29 cellular contexts compared by ENCODE assay signal in the genomic region with DNA sequence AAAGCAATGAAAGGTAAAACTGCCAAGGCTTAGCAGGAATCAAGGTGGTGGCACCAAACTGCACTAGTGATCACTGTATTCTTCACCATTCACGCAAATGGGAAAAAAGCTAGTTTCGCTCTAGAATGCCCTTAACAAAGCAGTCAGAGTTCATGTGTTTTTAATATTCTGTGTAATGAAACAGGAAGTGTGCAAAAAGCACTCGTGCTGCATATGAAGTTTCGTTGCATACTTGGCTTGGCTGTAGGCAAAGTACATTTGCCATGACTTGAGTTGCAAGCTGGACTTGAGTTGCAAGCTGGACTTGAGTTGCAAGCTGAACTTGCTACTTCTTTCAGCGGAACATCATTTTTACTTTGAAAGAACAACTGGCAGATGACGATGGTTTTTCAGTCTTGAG. TPM values are rescaled to one million over a fixed set of nuclear protein-coding genes. Genes with fewer than 3 reads are reported as not detected.
DNase-seq lines count a peak whose midpoint lies in the region; ATAC-seq, FAIRE-seq and TF ChIP-seq lines count a peak whose summit lies in the region.
"Had no signal": no experiment of that assay in that cellular context is flagged by ENCODE, and none has a peak within 500 bp of the region (broad histone marks: within the 10 kb centered on the region; RNA-seq: fewer than 3 reads in every experiment).

No MANE protein-coding gene starts in this region.

- peaks cover 7% of the 10 kb centered on the region for H3K27me3 Mint-ChIP-seq in stimulated activated naive CD8-positive, alpha-beta T cell treated with anti-CD3 and anti-CD28 coated beads, Interleukin-15, amount 100 ng/mL, for 72 hours
- no peaks in the 10 kb centered on the region for H3K27me3 Mint-ChIP-seq in Caco-2 (ENCODE audit: insufficient read depth, unreplicated experiment)
- H3K27me3 Mint-ChIP-seq: activated naive CD8-positive, alpha-beta T cell treated with anti-CD3 and anti-CD28 coated beads, Interleukin-2, amount 10 ng/mL, durations not matched to agents 7 days and 5 days; progenitor cell of endocrine pancreas had no signal

- no peak for TF ChIP-seq POLR2A in endothelial cell of umbilical vein (IDR thresholded peaks at IDR 0.05; ENCODE audit: low read depth, low read length)

- dilution Hi-C loops in endothelial cell of umbilical vein (cut with MboI; ENCODE audit: extremely low pct_ligation_motif_present, low sequenced_read_pairs) = no loop called here

- DNase-seq in DND-41 = no peak
- peak; percentile 71 for DNase-seq in MV-4-11 (lab: John Stamatoyannopoulos, UW)
- no peak for DNase-seq in endothelial cell of umbilical vein (ENCODE audit: low read depth, low spot score)
- DNase-seq in SW 1271 (lab: John Stamatoyannopoulos, UW) = no peak
- no peak for DNase-seq in activated effector memory CD4-positive, alpha-beta T cell treated with Interleukin-2 at 50 U/mL for 16 hours
- DNase-seq in stimulated activated naive CD8-positive, alpha-beta T cell treated with anti-CD3 and anti-CD28 coated beads, Interleukin-15, amount 100 ng/mL, for 72 hours = no peak
- DNase-seq in Caco-2 = no peak
- DNase-seq: activated CD4-positive, alpha-beta T cell treated with anti-CD3 and anti-CD28 coated beads, Interleukin-2, amount 10 ng/mL, durations not matched to agents 24 days and 14 days; activated naive CD8-positive, alpha-beta T cell treated with anti-CD3 and anti-CD28 coated beads, Interleukin-2, amount 10 ng/mL, durations not matched to agents 7 days and 5 days; C1 segment of cervical spinal cord; heart right ventricle; left lung; NCI-H1436 treated with DMSO at 0.1 percent for 48 hours; NCI-H2171; NCI-H526 treated with DMSO at 0.1 percent for 48 hours; OCI-M1; SHP77 treated with DMSO at 0.1 percent for 48 hours; stimulated activated CD4-positive, alpha-beta T cell treated with anti-CD3 and anti-CD28 coated beads, Interleukin-2, amount 100 ng/mL, for 24 hours; stimulated activated naive CD4-positive, alpha-beta T cell; T-helper 1 cell; thyroid gland had no signal

- H4K20me1 ChIP-seq in DND-41 (ENCODE audit: insufficient read depth, low read length) (no peaks in the 10 kb centered on the region), endothelial cell of umbilical vein (replicated peaks; ENCODE audit: control insufficient read depth, extremely low read depth, insufficient read depth, low read length) (no peaks in the 10 kb centered on the region)

- H3K4me2 ChIP-seq in DND-41 (ENCODE audit: insufficient read depth, low read length) (no peak overlapping the region), endothelial cell of umbilical vein (ENCODE audit: insufficient read depth, low read length) (no peak overlapping the region)
- H3K4me2 ChIP-seq: neural progenitor cell had no signal

- intact Hi-C loops in endothelial cell of umbilical vein (cut with micrococcal nuclease) = no loop called here
- intact Hi-C loops in Caco-2 (cut with micrococcal nuclease; ENCODE audit: unreplicated experiment) = no loop called here

- CTCF ChIA-PET in endothelial cell of umbilical vein (lab: Charles Lee) (interaction anchor here (0.7 to 1.5 kb wide), 4 partner anchors 19 to 50 kb away, joined by 3 to 5 read pairs (median 3); no protein-coding TSS in a partner anchor), Caco-2 (lab: Charles Lee) (interaction anchor here (1.2 kb wide), 1 partner anchor 55 kb away, joined by 3 read pairs; no protein-coding TSS in a partner anchor)

- TF ChIP-seq CTCF in DND-41 (IDR thresholded peaks at IDR 0.05; ENCODE audit: borderline replicate concordance, extremely low read depth, low read length, poor library complexity, severe bottlenecking) (no peak), endothelial cell of umbilical vein (IDR thresholded peaks at IDR 0.05; ENCODE audit: extremely low read depth in 1 of 2, insufficient read depth in 1 of 2, low read depth in 1 of 2, low read length in 2 of 2) (no peak), Caco-2 (IDR thresholded peaks at IDR 0.05; ENCODE audit: insufficient read depth in 1 of 2, low read depth in 1 of 2, low read length in 1 of 2, severe bottlenecking in 1 of 2, unreplicated experiment in 1 of 2) (no peak)

- ATAC-seq in DND-41 (ENCODE audit: insufficient read depth, low read depth) (no peak), GM19043 (IDR thresholded peaks at IDR 0.05; ENCODE audit: low read depth, unreplicated experiment) (peak; percentile 61)
- no peak for ATAC-seq in stimulated activated naive CD8-positive, alpha-beta T cell treated with anti-CD3 and anti-CD28 coated beads, Interleukin-15, amount 100 ng/mL, for 72 hours
- ATAC-seq: activated T-helper 17 cell treated with anti-CD3 and anti-CD28 coated beads, Interleukin-2, amount 50 U/mL, for 72 hours; heart right ventricle; left lung; mucosa of descending colon had no signal

- H3K4me1 ChIP-seq in DND-41 (ENCODE audit: insufficient read depth, low read length) = no peaks in the 10 kb centered on the region
- H3K4me1 ChIP-seq in endothelial cell of umbilical vein (ENCODE audit: control insufficient read depth, extremely low read depth, insufficient read depth, low read length) = no peaks in the 10 kb centered on the region
- H3K4me1 ChIP-seq in Caco-2 = 0 out of 2 replicates have a peak, but pooled peaks cover 6% of the 10 kb centered on the region
- H3K4me1 ChIP-seq: heart right ventricle, left lung, neural progenitor cell, thyroid gland had no signal

- H3K36me3 ChIP-seq in DND-41 (ENCODE audit: insufficient read depth, low read length) (no peaks in the 10 kb centered on the region), endothelial cell of umbilical vein (ENCODE audit: control insufficient read depth in 2 of 2, extremely low read depth in 1 of 2, insufficient read depth in 2 of 2, low read length in 2 of 2) (no peaks in the 10 kb centered on the region), Caco-2 (ENCODE audit: control insufficient read depth, insufficient read depth, low read length) (no peaks in the 10 kb centered on the region)
- H3K36me3 ChIP-seq: heart right ventricle, left lung, neural progenitor cell, thyroid gland had no signal

- BruUV-seq in endothelial cell of umbilical vein (replicated peaks; lab: Mats Ljungman, UMichigan) (no TSS peak), Caco-2 (replicated peaks; lab: Mats Ljungman, UMichigan) (no TSS peak)

- H2AFZ ChIP-seq in DND-41 (ENCODE audit: low read depth, low read length) (peak overlapping the region; percentile 5; the same call in 1 of the 2 replicates), endothelial cell of umbilical vein (ENCODE audit: low read depth, low read length) (no peak overlapping the region)
- H2AFZ ChIP-seq: neural progenitor cell had no signal

- POLR2A ChIA-PET in endothelial cell of umbilical vein (lab: Charles Lee) (no interaction called here), Caco-2 (lab: Charles Lee) (no interaction called here)

- H3K9ac ChIP-seq in DND-41 (ENCODE audit: low read depth, low read length) (no peak overlapping the region), endothelial cell of umbilical vein (replicated peaks; ENCODE audit: extremely low read depth, insufficient read depth, low read length) (no peak overlapping the region)
- H3K9ac ChIP-seq: neural progenitor cell had no signal

- peak; percentile 43 for FAIRE-seq in endothelial cell of umbilical vein (lab: Jason Lieb, UNC)
- FAIRE-seq: H54 had no signal

- H3K79me2 ChIP-seq in DND-41 (ENCODE audit: insufficient read depth, low read length) (no peaks in the 10 kb centered on the region), endothelial cell of umbilical vein (ENCODE audit: control insufficient read depth, insufficient read depth, low read length) (no peaks in the 10 kb centered on the region)

- no peaks in the 10 kb centered on the region for H3K9me3 Mint-ChIP-seq in stimulated activated naive CD8-positive, alpha-beta T cell treated with anti-CD3 and anti-CD28 coated beads, Interleukin-15, amount 100 ng/mL, for 72 hours
- no peaks in the 10 kb centered on the region for H3K9me3 Mint-ChIP-seq in Caco-2 (ENCODE audit: unreplicated experiment)
- H3K9me3 Mint-ChIP-seq: activated CD4-positive, alpha-beta T cell treated with anti-CD3 and anti-CD28 coated beads, Interleukin-2, amount 10 ng/mL, durations not matched to agents 24 days and 14 days; activated naive CD8-positive, alpha-beta T cell treated with anti-CD3 and anti-CD28 coated beads, Interleukin-2, amount 10 ng/mL, durations not matched to agents 7 days and 5 days; activated T-helper 17 cell treated with anti-CD3 and anti-CD28 coated beads, Interleukin-2, amount 50 U/mL, for 72 hours; neural progenitor cell had no signal

- H3K36me3 Mint-ChIP-seq in Caco-2 (ENCODE audit: insufficient read depth, unreplicated experiment) = no peaks in the 10 kb centered on the region
- H3K36me3 Mint-ChIP-seq: activated naive CD8-positive, alpha-beta T cell treated with anti-CD3 and anti-CD28 coated beads, Interleukin-2, amount 10 ng/mL, durations not matched to agents 7 days and 5 days; neural progenitor cell had no signal

- H3K27ac ChIP-seq in DND-41 (ENCODE audit: low read length) (no peak overlapping the region), endothelial cell of umbilical vein (ENCODE audit: insufficient read depth, low read depth, low read length) (no peak overlapping the region)
- H3K27ac ChIP-seq: heart right ventricle, left lung, neural progenitor cell, thyroid gland had no signal

- H3K27ac Mint-ChIP-seq in stimulated activated naive CD8-positive, alpha-beta T cell treated with anti-CD3 and anti-CD28 coated beads, Interleukin-15, amount 100 ng/mL, for 72 hours = no peak overlapping the region
- no peak overlapping the region for H3K27ac Mint-ChIP-seq in Caco-2 (ENCODE audit: unreplicated experiment)
- H3K27ac Mint-ChIP-seq: activated CD4-positive, alpha-beta T cell treated with anti-CD3 and anti-CD28 coated beads, Interleukin-2, amount 10 ng/mL, durations not matched to agents 24 days and 14 days; activated naive CD8-positive, alpha-beta T cell treated with anti-CD3 and anti-CD28 coated beads, Interleukin-2, amount 10 ng/mL, durations not matched to agents 7 days and 5 days; activated T-helper 17 cell treated with anti-CD3 and anti-CD28 coated beads, Interleukin-2, amount 50 U/mL, for 72 hours; neural progenitor cell; progenitor cell of endocrine pancreas had no signal

- no peaks in the 10 kb centered on the region for H3K9me1 ChIP-seq in endothelial cell of umbilical vein (replicated peaks; ENCODE audit: control insufficient read depth, extremely low read depth, insufficient read depth, low read length)

- no peak overlapping the region for H3K4me3 Mint-ChIP-seq in stimulated activated naive CD8-positive, alpha-beta T cell treated with anti-CD3 and anti-CD28 coated beads, Interleukin-15, amount 100 ng/mL, for 72 hours
- no peak overlapping the region for H3K4me3 Mint-ChIP-seq in Caco-2 (ENCODE audit: unreplicated experiment)
- H3K4me3 Mint-ChIP-seq: activated CD4-positive, alpha-beta T cell treated with anti-CD3 and anti-CD28 coated beads, Interleukin-2, amount 10 ng/mL, durations not matched to agents 24 days and 14 days; activated naive CD8-positive, alpha-beta T cell treated with anti-CD3 and anti-CD28 coated beads, Interleukin-2, amount 10 ng/mL, durations not matched to agents 7 days and 5 days; activated T-helper 17 cell treated with anti-CD3 and anti-CD28 coated beads, Interleukin-2, amount 50 U/mL, for 72 hours; neural progenitor cell had no signal

- H3K4me3 ChIP-seq in DND-41 (ENCODE audit: low read depth in 1 of 2, low read length in 2 of 2) (no peak overlapping the region), endothelial cell of umbilical vein (replicated peaks in 1 of 3; ENCODE audit: insufficient read depth in 1 of 3, low read depth in 1 of 3, low read length in 3 of 3) (no peak overlapping the region), Caco-2 (ENCODE audit: low read depth, low read length) (no peak overlapping the region)
- H3K4me3 ChIP-seq: heart right ventricle, left lung, mucosa of descending colon, neural progenitor cell, thyroid gland had no signal

- no peaks in the 10 kb centered on the region for H3K9me3 ChIP-seq in DND-41 (ENCODE audit: insufficient read depth, low read length, severe bottlenecking)
- H3K9me3 ChIP-seq in endothelial cell of umbilical vein (replicated peaks; ENCODE audit: control insufficient read depth, insufficient read depth, low read length) = no peaks in the 10 kb centered on the region
- H3K9me3 ChIP-seq in Caco-2 = no peaks in the 10 kb centered on the region; the same call in 1 of the 2 replicates
- H3K9me3 ChIP-seq: heart right ventricle, left lung, mucosa of descending colon, thyroid gland had no signal

- H3K4me1 Mint-ChIP-seq in stimulated activated naive CD8-positive, alpha-beta T cell treated with anti-CD3 and anti-CD28 coated beads, Interleukin-15, amount 100 ng/mL, for 72 hours = no peaks in the 10 kb centered on the region
- H3K4me1 Mint-ChIP-seq in Caco-2 (ENCODE audit: low read depth, unreplicated experiment) = no peaks in the 10 kb centered on the region
- H3K4me1 Mint-ChIP-seq: activated CD4-positive, alpha-beta T cell treated with anti-CD3 and anti-CD28 coated beads, Interleukin-2, amount 10 ng/mL, durations not matched to agents 24 days and 14 days; activated naive CD8-positive, alpha-beta T cell treated with anti-CD3 and anti-CD28 coated beads, Interleukin-2, amount 10 ng/mL, durations not matched to agents 7 days and 5 days; activated T-helper 17 cell treated with anti-CD3 and anti-CD28 coated beads, Interleukin-2, amount 50 U/mL, for 72 hours had no signal

- peaks cover 3% of the 10 kb centered on the region for H3K27me3 ChIP-seq in DND-41 (ENCODE audit: insufficient read depth, low read length, poor library complexity)
- no peaks in the 10 kb centered on the region for H3K27me3 ChIP-seq in endothelial cell of umbilical vein (ENCODE audit: control insufficient read depth in 2 of 2, insufficient read depth in 2 of 2, low read length in 2 of 2)
- no peaks in the 10 kb centered on the region for H3K27me3 ChIP-seq in Caco-2 (replicated peaks; ENCODE audit: control insufficient read depth, insufficient read depth, low read length)
- H3K27me3 ChIP-seq: heart right ventricle, left lung, neural progenitor cell, thyroid gland had no signal

RNA-seq across cellular contexts. Expression of a gene that starts 55.4 kb away (rescaled TPM):
- total RNA-seq in endothelial cell of umbilical vein = not detected in 2 replicates
- not detected in 2 replicates for polyA plus RNA-seq in endothelial cell of umbilical vein
- not detected in 2 replicates for polyA plus RNA-seq in endothelial cell of umbilical vein (2011; cell fraction: cytosol; rRNA removed)
- not detected in 2 replicates for polyA plus RNA-seq in endothelial cell of umbilical vein (2011; cell fraction: nucleus; rRNA removed)
- not detected in 2 replicates for polyA plus RNA-seq in endothelial cell of umbilical vein (2012)
- polyA minus RNA-seq in endothelial cell of umbilical vein = not detected in 2 replicates
- not detected for polyA minus RNA-seq in endothelial cell of umbilical vein (2011; cell fraction: cytosol; rRNA and poly(A)+ RNA removed)
- not detected in 2 replicates for polyA minus RNA-seq in endothelial cell of umbilical vein (2011; cell fraction: nucleus; rRNA and poly(A)+ RNA removed)
- total RNA-seq in Caco-2 (2022) = 0.14 and 0.39 TPM in 2 replicates
- total RNA-seq: A673; activated naive CD8-positive, alpha-beta T cell treated with anti-CD3 and anti-CD28 coated beads, Interleukin-2, amount 10 ng/mL, durations not matched to agents 7 days and 5 days; activated T-helper 17 cell treated with anti-CD3 and anti-CD28 coated beads, Interleukin-2, amount 50 U/mL, for 72 hours; chondrocyte; heart right ventricle; left lung; progenitor cell of endocrine pancreas; thyroid gland had no signal
- polyA plus RNA-seq: heart right ventricle had no signal
